ENCODE assay signal across 14 cellular contexts in the genomic region with DNA sequence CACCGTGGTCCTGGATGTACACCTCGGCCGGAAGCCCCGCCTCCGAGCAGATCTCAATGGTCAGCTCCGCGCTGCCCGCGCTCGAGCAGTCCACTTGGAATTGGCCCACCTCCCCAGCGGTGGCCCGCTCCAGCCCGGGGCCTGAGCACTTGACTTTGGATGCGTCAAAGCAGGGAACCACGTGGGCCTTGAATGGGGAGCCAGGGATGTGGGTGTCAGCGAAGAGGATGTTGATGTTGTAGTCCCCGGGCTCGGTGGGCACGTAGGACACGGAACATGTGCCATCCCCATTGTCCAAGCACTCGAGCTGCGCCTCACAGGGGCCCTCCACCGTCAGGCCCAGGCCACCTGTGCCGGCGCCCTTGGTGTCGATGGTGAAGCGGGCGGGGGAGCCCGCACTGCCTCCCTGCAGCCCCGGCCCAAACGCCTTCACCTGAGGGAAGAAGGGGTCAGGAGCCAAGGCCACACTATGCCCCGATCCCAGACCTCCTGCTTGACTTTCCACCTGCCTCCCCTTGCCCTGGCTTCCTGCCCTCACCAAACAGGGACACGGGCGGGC.
"Had no signal": no experiment of that assay in that cellular context is flagged by ENCODE, and none has a peak within 500 bp of the region (broad histone marks: within the 10 kb centered on the region; RNA-seq: fewer than 3 reads in every experiment).

No MANE protein-coding gene starts in this region.

- H3K4me3 ChIP-seq: prostate gland, vagina had no signal

- H3K9me3 ChIP-seq: prostate gland, vagina had no signal

- H3K9me3 Mint-ChIP-seq: activated CD4-positive, alpha-beta memory T cell treated with anti-CD3 and anti-CD28 coated beads, Interleukin-2, amount 10 ng/mL, durations not matched to agents 7 days and 5 days; activated naive CD8-positive, alpha-beta T cell treated with anti-CD3 and anti-CD28 coated beads, Interleukin-2, amount 10 ng/mL, durations not matched to agents 7 days and 5 days; naive thymus-derived CD8-positive, alpha-beta T cell had no signal

- H3K4me3 Mint-ChIP-seq: activated CD4-positive, alpha-beta memory T cell treated with anti-CD3 and anti-CD28 coated beads, Interleukin-2, amount 10 ng/mL, durations not matched to agents 7 days and 5 days; activated naive CD8-positive, alpha-beta T cell treated with anti-CD3 and anti-CD28 coated beads, Interleukin-2, amount 10 ng/mL, durations not matched to agents 7 days and 5 days had no signal

- H3K27me3 ChIP-seq: vagina had no signal

- H3K27ac ChIP-seq: prostate gland, vagina had no signal

- H3K4me1 ChIP-seq: prostate gland had no signal

- H3K27ac Mint-ChIP-seq: activated naive CD8-positive, alpha-beta T cell treated with anti-CD3 and anti-CD28 coated beads, Interleukin-2, amount 10 ng/mL, durations not matched to agents 7 days and 5 days had no signal

- H3K36me3 ChIP-seq: prostate gland had no signal

- H3K27me3 Mint-ChIP-seq: activated CD4-positive, alpha-beta memory T cell treated with anti-CD3 and anti-CD28 coated beads, Interleukin-2, amount 10 ng/mL, durations not matched to agents 7 days and 5 days; activated naive CD8-positive, alpha-beta T cell treated with anti-CD3 and anti-CD28 coated beads, Interleukin-2, amount 10 ng/mL, durations not matched to agents 7 days and 5 days; naive thymus-derived CD8-positive, alpha-beta T cell had no signal

- DNase-seq: activated CD4-positive, alpha-beta memory T cell treated with anti-CD3 and anti-CD28 coated beads, Interleukin-2, amount 10 ng/mL, durations not matched to agents 7 days and 5 days; activated gamma-delta T cell treated with Interleukin-2 at 50 U/mL for 16 hours; activated naive CD8-positive, alpha-beta T cell treated with anti-CD3 and anti-CD28 coated beads, Interleukin-2, amount 10 ng/mL, durations not matched to agents 7 days and 5 days; activated T-cell treated with anti-CD3 and anti-CD28 coated beads, Interleukin-2, amount 50 U/mL, for 48 hours; anterior cingulate cortex; effector CD4-positive, alpha-beta T cell; hypothalamus; occipital lobe; stimulated activated CD4-positive, alpha-beta T cell treated with anti-CD3 and anti-CD28 coated beads, Interleukin-2, amount 100 ng/mL, for 48 hours; stimulated activated naive CD8-positive, alpha-beta T cell treated with anti-CD3 and anti-CD28 coated beads, Interleukin-15, Interleukin-2, amounts not matched to agents 100 U/mL and 50 U/mL, for 24 hours; T1000 had no signal

- ATAC-seq: naive thymus-derived CD8-positive, alpha-beta T cell; stimulated activated naive CD8-positive, alpha-beta T cell treated with anti-CD3 and anti-CD28 coated beads, Interleukin-15, Interleukin-2, amounts not matched to agents 100 U/mL and 50 U/mL, for 24 hours had no signal
